In genomic region chr14:35155962-35156361, GRCh38 we compare ENCODE assay signal across 10 cellular contexts. TPM values are rescaled to one million over a fixed set of nuclear protein-coding genes. Genes with fewer than 3 reads are reported as not detected.
DNase-seq lines count a peak whose midpoint lies in the region; ATAC-seq and TF ChIP-seq lines count a peak whose summit lies in the region.
"Had no signal": no experiment of that assay in that cellular context is flagged by ENCODE, and none has a peak within 500 bp of the region (broad histone marks: within the 10 kb centered on the region; RNA-seq: fewer than 3 reads in every experiment).

No MANE protein-coding gene starts in this region.

- no peaks in the 10 kb centered on the region for H3K9me3 ChIP-seq in HUES48 (ENCODE audit: control insufficient read depth, insufficient read depth, low read length)
- H3K9me3 ChIP-seq: neutrophil had no signal

- no peak overlapping the region for H3K4me3 Mint-ChIP-seq in mesothelial cell of epicardium

- peaks cover 24% of the 10 kb centered on the region for H3K4me1 Mint-ChIP-seq in mesothelial cell of epicardium

- H3K27me3 ChIP-seq in HUES48 (ENCODE audit: control insufficient read depth, insufficient read depth, low read length) = no peaks in the 10 kb centered on the region
- H3K27me3 ChIP-seq: neutrophil had no signal

- no peaks in the 10 kb centered on the region for H3K27me3 Mint-ChIP-seq in mesothelial cell of epicardium (ENCODE audit: low read depth)

- no peak overlapping the region for H3K9ac ChIP-seq in HUES48 (ENCODE audit: low read depth, low read length)

- H3K36me3 ChIP-seq in HUES48 (ENCODE audit: control insufficient read depth, insufficient read depth, low read length) = peaks cover 21% of the 10 kb centered on the region

- DNase-seq in ELR (ENCODE audit: low read depth) = peak; percentile 63
- DNase-seq in astrocyte of the hippocampus (ENCODE audit: low read depth, low spot score) = peak; percentile 51
- no peak for DNase-seq in mesothelial cell of epicardium (ENCODE audit: low spot score in 2 of 2, unreplicated experiment in 2 of 2)
- DNase-seq in stimulated activated CD4-positive, alpha-beta T cell treated with anti-CD3 and anti-CD28 coated beads, Interleukin-2, amount 100 ng/mL, for 24 hours = no peak
- no peak for DNase-seq in cardiac septum (ENCODE audit: low spot score)
- DNase-seq in NCI-H2227 treated with DMSO at 0.1 percent for 48 hours (lab: John Stamatoyannopoulos, UW) = no peak
- DNase-seq: NCI-H187 had no signal

- TF ChIP-seq CTCF in mesothelial cell of epicardium (IDR thresholded peaks at IDR 0.05; ENCODE audit: unreplicated experiment) = no peak

- no peaks in the 10 kb centered on the region for H3K9me3 Mint-ChIP-seq in mesothelial cell of epicardium

- H3K4me3 ChIP-seq in HUES48 (ENCODE audit: low read depth, low read length) = no peak overlapping the region; the same call in 1 of the 2 replicates

- ATAC-seq in GM21423 (IDR thresholded peaks at IDR 0.05; ENCODE audit: unreplicated experiment) = no peak

- intact Hi-C loops in cardiac septum (cut with DNase I) = no loop called here

- H3K4me1 ChIP-seq in HUES48 (ENCODE audit: control insufficient read depth, insufficient read depth, low read length) = peaks cover 8% of the 10 kb centered on the region; the same call in 1 of the 2 replicates

- H3K27ac ChIP-seq in HUES48 (ENCODE audit: low read depth, low read length) = peak overlapping the region; percentile 28
- H3K27ac ChIP-seq: neutrophil had no signal

- peak overlapping the region; percentile 86 for H3K27ac Mint-ChIP-seq in mesothelial cell of epicardium

- peaks cover 27% of the 10 kb centered on the region for H3K36me3 Mint-ChIP-seq in mesothelial cell of epicardium

RNA-seq across cellular contexts. Expression of gene PRORP, which starts 33.6 kb away (rescaled TPM):
- total RNA-seq in mesothelial cell of epicardium (31.2 to 32.6 TPM (median 31.4 TPM) in 3 replicates), cardiac septum (19.6 TPM)

RNA-seq across cellular contexts. Expression of gene PPP2R3C, which starts 34.2 kb away (rescaled TPM):
- total RNA-seq in mesothelial cell of epicardium = 24.3 to 25.2 TPM (median 25.2 TPM) in 3 replicates
- 26.1 TPM for total RNA-seq in cardiac septum

Comparison
In these comparisons a context has a peak if more than half of its experiments do, and no peak if none do; other contexts are left out.
1. DNase-seq: peak in ELR (single experiment) and astrocyte of the hippocampus (single experiment); none in mesothelial cell of epicardium (0 of 2), stimulated activated CD4-positive, alpha-beta T cell treated with anti-CD3 and anti-CD28 coated beads, Interleukin-2, amount 100 ng/mL, for 24 hours (0 of 2), cardiac septum (single experiment) and NCI-H2227 treated with DMSO at 0.1 percent for 48 hours (single experiment).